ENCODE assay signal across 30 cellular contexts in the genomic region with DNA sequence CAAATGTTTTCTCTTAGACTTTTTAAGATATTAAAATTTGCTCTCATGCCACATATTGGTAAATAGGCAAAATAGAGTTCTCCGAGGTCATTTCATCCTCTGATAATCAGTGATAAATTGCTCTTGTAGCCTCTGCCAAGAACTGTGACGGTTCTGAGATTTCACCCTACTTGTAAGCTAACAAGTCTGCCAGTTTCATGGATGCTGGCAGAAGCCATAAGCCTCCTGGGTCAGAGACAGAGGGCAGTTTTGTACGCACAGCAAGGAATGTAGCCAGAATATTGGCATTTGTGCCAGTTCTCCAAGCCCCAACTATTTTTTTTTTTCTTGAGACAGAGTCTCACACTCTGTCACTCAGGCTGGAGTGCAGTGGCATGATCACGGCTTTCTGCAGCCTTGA.
"Had no signal": no experiment of that assay in that cellular context is flagged by ENCODE, and none has a peak within 500 bp of the region (broad histone marks: within the 10 kb centered on the region; RNA-seq: fewer than 3 reads in every experiment).

No MANE protein-coding gene starts in this region.

- H3K9me3 ChIP-seq: esophagus muscularis mucosa, gastroesophageal sphincter, heart right ventricle had no signal

- H3K27ac ChIP-seq: brain microvascular endothelial cell, esophagus muscularis mucosa, gastroesophageal sphincter, heart right ventricle, hepatocyte had no signal

- H3K27me3 ChIP-seq: brain microvascular endothelial cell, esophagus muscularis mucosa, gastroesophageal sphincter, heart right ventricle, hepatocyte had no signal

- H3K4me3 ChIP-seq: esophagus muscularis mucosa, gastroesophageal sphincter, heart right ventricle, hepatocyte had no signal

- H3K4me1 ChIP-seq: esophagus muscularis mucosa, gastroesophageal sphincter, heart right ventricle had no signal

- H3K36me3 ChIP-seq: brain microvascular endothelial cell, esophagus muscularis mucosa, gastroesophageal sphincter, heart right ventricle had no signal

- H3K4me2 ChIP-seq: hepatocyte had no signal

- ATAC-seq: activated naive CD4-positive, alpha-beta T cell treated with anti-CD3 and anti-CD28 coated beads, Interleukin-2, amount 50 U/mL, for 72 hours; activated T-cell treated with anti-CD3 and anti-CD28 coated beads, Interleukin-2, amount 50 U/mL, for 4 hours; activated T-helper 17 cell treated with anti-CD3 and anti-CD28 coated beads, Interleukin-2, amount 50 U/mL, for 72 hours; effector memory CD8-positive, alpha-beta T cell; gastroesophageal sphincter; heart right ventricle; T-cell; WTC11 had no signal

- DNase-seq: activated CD4-positive, alpha-beta memory T cell treated with anti-CD3 and anti-CD28 coated beads, Interleukin-2, amount 10 ng/mL, durations not matched to agents 7 days and 5 days; activated CD4-positive, alpha-beta T cell treated with anti-CD3 and anti-CD28 coated beads for 1 hour; activated CD4-positive, alpha-beta T cell treated with anti-CD3 and anti-CD28 coated beads for 4 hours; activated CD4-positive, alpha-beta T cell treated with anti-CD3 and anti-CD28 coated beads, Interleukin-2, amount 10 ng/mL, durations not matched to agents 7 days and 5 days; activated CD4-positive, alpha-beta T cell treated with anti-CD3 and anti-CD28 coated beads, Interleukin-2, amount 50 U/mL, for 4 hours; activated CD8-positive, alpha-beta memory T cell treated with anti-CD3 and anti-CD28 coated beads, Interleukin-2, amount 50 U/mL, for 48 hours; activated effector memory CD4-positive, alpha-beta T cell treated with Interleukin-2 at 50 U/mL for 16 hours; activated gamma-delta T cell treated with Interleukin-2 at 50 U/mL for 16 hours; activated naive CD4-positive, alpha-beta T cell treated with Interleukin-2 at 50 U/mL for 16 hours; activated naive CD8-positive, alpha-beta T cell treated with anti-CD3 and anti-CD28 coated beads, Interleukin-2, amount 10 ng/mL, durations not matched to agents 7 days and 5 days; activated T-cell treated with anti-CD3 and anti-CD28 coated beads for 4 hours; activated T-cell treated with anti-CD3 and anti-CD28 coated beads, Interleukin-2, amount 50 U/mL, for 4 hours; amniotic stem cell; anterior cingulate cortex; brain microvascular endothelial cell; cortex of kidney; dermis blood vessel endothelial cell; effector CD4-positive, alpha-beta T cell; effector memory CD8-positive, alpha-beta T cell; erythroblast; foreskin melanocyte; heart right ventricle; T-cell; T1000 had no signal
